ENCODE assay signal across 8 cellular contexts in the genomic region with DNA sequence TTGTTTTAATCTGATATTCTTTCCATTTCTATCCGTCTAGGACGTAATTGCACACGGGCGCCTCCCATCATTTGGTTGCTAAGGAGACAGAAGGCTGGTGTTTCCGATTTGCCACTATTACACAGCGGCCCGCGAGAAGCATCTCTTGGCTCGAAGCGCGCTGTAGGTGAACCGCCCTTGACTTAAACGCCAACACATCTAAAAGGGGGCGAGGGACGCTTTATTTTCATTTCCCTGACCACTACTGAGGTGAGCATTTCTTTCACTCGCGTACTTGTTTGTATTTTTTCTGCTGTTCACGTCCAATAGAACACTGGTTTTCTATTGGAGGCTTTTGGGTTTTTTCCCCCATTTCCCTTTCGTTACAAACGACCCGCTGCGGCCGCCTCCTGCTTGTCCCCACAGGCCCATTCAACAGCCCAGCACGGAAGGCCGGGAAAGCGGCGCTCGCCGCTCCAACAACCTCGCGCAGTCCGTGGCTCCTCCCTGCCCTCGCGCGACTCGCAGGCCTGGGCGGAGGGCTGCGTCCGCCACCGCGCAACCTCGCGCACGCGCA. TPM values are rescaled to one million over a fixed set of nuclear protein-coding genes. Genes with fewer than 3 reads are reported as not detected.
DNase-seq lines count a peak whose midpoint lies in the region; ATAC-seq, FAIRE-seq and TF ChIP-seq lines count a peak whose summit lies in the region.

No MANE protein-coding gene starts in this region.

- H3K18ac ChIP-seq in IMR-90 (ENCODE audit: low read depth, low read length): peak overlapping the region; percentile 62; the same call in 1 of the 2 replicates

- H3K4ac ChIP-seq in IMR-90 (ENCODE audit: low read depth, low read length): peak overlapping the region; percentile 70

- H3K4me1 ChIP-seq in IMR-90 (ENCODE audit: control insufficient read depth, insufficient read depth, low read length) (peaks cover 14% of the 10 kb centered on the region), transverse colon (peaks cover 23 to 36% (median 28%) of the 10 kb centered on the region in 4 donors)

- H2AFZ ChIP-seq in IMR-90 (replicated peaks; ENCODE audit: low read length, poor library complexity): peak overlapping the region; percentile 90

- H3K36me3 ChIP-seq in IMR-90 (ENCODE audit: control insufficient read depth, insufficient read depth, low read length): no peaks in the 10 kb centered on the region
- H3K36me3 ChIP-seq in transverse colon: no peaks in the 10 kb centered on the region

- intact Hi-C loops in IMR-90 (cut with micrococcal nuclease): loop anchor here (2.0 to 10.0 kb wide), 2 partner anchors 26 to 220 kb away; no protein-coding TSS in a partner anchor
- intact Hi-C loops in transverse colon (cut with DNase I; ENCODE audit: low total_unique reads): no loop called here

- H2BK120ac ChIP-seq in IMR-90 (ENCODE audit: low read depth, low read length): 0 out of 2 replicates have a peak overlapping the region, but pooled peaks have one; percentile 21

- H2AK9ac ChIP-seq in IMR-90 (replicated peaks; ENCODE audit: low read depth, low read length, poor library complexity): peak overlapping the region; percentile 51

- H4K91ac ChIP-seq in IMR-90 (ENCODE audit: insufficient read depth, low read depth, low read length): peak overlapping the region; percentile 26; the same call in 1 of the 2 replicates

- TF ChIP-seq CTCF in IMR-90 (conservative IDR thresholded peaks at IDR 0.05; ENCODE audit: low read depth, low read length) (no peak), omental fat pad (IDR thresholded peaks at IDR 0.05) (no peak), transverse colon (IDR thresholded peaks at IDR 0.05) (no peak)

- ATAC-seq in GM21526 (IDR thresholded peaks at IDR 0.05; ENCODE audit: low FRiP score, unreplicated experiment) (peak; percentile 48), IMR-90 (ENCODE audit: low read depth) (peak; percentile 83), omental fat pad (ENCODE audit: low FRiP score) (peak; percentile 87)

- TF ChIP-seq POLR2A in IMR-90 (IDR thresholded peaks at IDR 0.05; ENCODE audit: low read depth, low read length): peak; percentile 93
- TF ChIP-seq POLR2A in transverse colon (IDR thresholded peaks at IDR 0.05): no peak

- dilution Hi-C loops in IMR-90 (cut with HindIII; ENCODE audit: low sequenced_read_pairs, unreplicated experiment): no loop called here

- DNase-seq in DMS79 treated with DMSO at 0.1 percent for 48 hours (lab: John Stamatoyannopoulos, UW) (peak; percentile 48), IMR-90 (peak; percentile 70), RPMI8226 (peak; percentile 80), frontal cortex (ENCODE audit: low spot score in 2 of 2) (peak; percentile 67 to 79), omental fat pad (ENCODE audit: low spot score) (no peak), transverse colon (peak; percentile 56)
- DNase-seq in activated gamma-delta T cell treated with anti-CD3 and anti-CD28 coated beads, Interleukin-2, amount 50 U/mL, for 16 hours (ENCODE audit: low read depth): peak; percentile 26

- H3K9me3 ChIP-seq in IMR-90 (ENCODE audit: control insufficient read depth, insufficient read depth, low read length) (no peaks in the 10 kb centered on the region), transverse colon (no peaks in the 10 kb centered on the region)

- no TSS peak for BruUV-seq in IMR-90 (replicated peaks; lab: Mats Ljungman, UMichigan)

- 0% methylated on average over 10 of the region's 45 CpGs; no CpG with 5 or more reads in 1 of the 2 experiments for WGBS in IMR-90 (ENCODE audit: extremely low coverage in 2 of 2, insufficient read length in 1 of 2), 2 experiments
- 0 to 2% methylated on average over 14 to 45 of the region's 45 CpGs for WGBS in transverse colon (ENCODE audit: low coverage in 1 of 2), 2 donors

- FAIRE-seq in frontal cortex (lab: Jason Lieb, UNC): no peak

- CTCF ChIA-PET in IMR-90 (lab: Yijun Ruan, JAX): interaction anchor here (1.3 kb wide), 1 partner anchor 26 kb away, joined by 5 read pairs; no protein-coding TSS in a partner anchor

- H3K4me3 ChIP-seq in IMR-90 (ENCODE audit: insufficient read depth, low read depth, low read length) (peak overlapping the region; percentile 70), transverse colon (peak overlapping the region; percentile 33 to 96 (median 49))

- TF ChIP-seq RAD21 in IMR-90 (IDR thresholded peaks at IDR 0.05; ENCODE audit: low read length): no peak

- H3K9ac ChIP-seq in IMR-90 (ENCODE audit: low read depth, low read length): peak overlapping the region; percentile 84

- peaks cover 13% of the 10 kb centered on the region for H3K9me1 ChIP-seq in IMR-90 (ENCODE audit: insufficient read depth, low read length)

- H2BK15ac ChIP-seq in IMR-90 (ENCODE audit: low read depth, low read length): no peak overlapping the region

- no peak overlapping the region for H2BK20ac ChIP-seq in IMR-90 (ENCODE audit: low read depth, low read length)

- POLR2A ChIA-PET in IMR-90 (lab: Charles Lee; ENCODE audit: unreplicated experiment): interaction anchor here (0.6 to 1.2 kb wide), 3 partner anchors 59 to 1873 kb away, joined by 3 to 7 read pairs (median 3); a partner anchor contains a TSS

- in situ Hi-C loops in IMR-90 (cut with MboI; ENCODE audit: low sequenced_read_pairs): no loop called here
- in situ Hi-C loops in transverse colon (cut with MboI; ENCODE audit: low pct_ligation_motif_present in 1 of 4, low pct_unique_long_range_greater_than_20kb in 1 of 4, low sequenced_read_pairs in 3 of 4): no loop called here

- H3K79me1 ChIP-seq in IMR-90 (ENCODE audit: low read depth in 1 of 2, low read length in 2 of 2): peaks cover 2 to 29% of the 10 kb centered on the region in 2 experiments; a peak in 3 of 4 replicates

- H2AK5ac ChIP-seq in IMR-90 (ENCODE audit: low read depth, low read length): 0 out of 2 replicates have a peak overlapping the region, but pooled peaks have one; percentile 12

- H3K27ac ChIP-seq in IMR-90 (ENCODE audit: insufficient read depth, low read length) (peak overlapping the region; percentile 86), transverse colon (peak overlapping the region; percentile 89 to 100 (median 94))

- H3K56ac ChIP-seq in IMR-90 (ENCODE audit: extremely low read depth, insufficient read depth, low read length): peak overlapping the region; percentile 85

- H2BK5ac ChIP-seq in IMR-90 (ENCODE audit: low read depth, low read length, poor library complexity, severe bottlenecking): peak overlapping the region; percentile 77

- H3K4me2 ChIP-seq in IMR-90 (ENCODE audit: low read depth, low read length): peak overlapping the region; percentile 95

- no peak for TF ChIP-seq EP300 in transverse colon (IDR thresholded peaks at IDR 0.05; ENCODE audit: low read depth)

- H3K23ac ChIP-seq in IMR-90 (ENCODE audit: low read depth, low read length): peak overlapping the region; percentile 55

- no peaks in the 10 kb centered on the region for H3K27me3 ChIP-seq in IMR-90 (ENCODE audit: control insufficient read depth, insufficient read depth, low read length)
- no peaks in the 10 kb centered on the region for H3K27me3 ChIP-seq in transverse colon

- H3K14ac ChIP-seq in IMR-90 (replicated peaks; ENCODE audit: low read depth, low read length): peak overlapping the region; percentile 83

- peaks cover 28% of the 10 kb centered on the region for H4K20me1 ChIP-seq in IMR-90 (ENCODE audit: insufficient read depth, low read length)

- H4K8ac ChIP-seq in IMR-90 (ENCODE audit: low read depth in 2 of 2, low read length in 2 of 2): peak overlapping the region; percentile 82 to 96

- H4K5ac ChIP-seq in IMR-90 (ENCODE audit: low read depth, low read length): peak overlapping the region; percentile 84

TF ChIP-seq in IMR-90, 13 proteins besides CTCF, POLR2A, EP300 and RAD21:
- no peak for TF ChIP-seq RCOR1 (IDR thresholded peaks at IDR 0.05; ENCODE audit: insufficient replicate concordance, low read length)
- no peak for TF ChIP-seq NFE2L2 (IDR thresholded peaks at IDR 0.05; ENCODE audit: low read depth, low read length)
- TF ChIP-seq MAFK (IDR thresholded peaks at IDR 0.05; ENCODE audit: low read depth, low read length): no peak
- no peak for TF ChIP-seq RFX5 (IDR thresholded peaks at IDR 0.05; ENCODE audit: low read depth, low read length)
- 0 out of 2 replicates have a peak, but pooled peaks have one; percentile 4 for TF ChIP-seq CEBPB (IDR thresholded peaks at IDR 0.05; ENCODE audit: low read depth, low read length)
- TF ChIP-seq, protein P1, sequence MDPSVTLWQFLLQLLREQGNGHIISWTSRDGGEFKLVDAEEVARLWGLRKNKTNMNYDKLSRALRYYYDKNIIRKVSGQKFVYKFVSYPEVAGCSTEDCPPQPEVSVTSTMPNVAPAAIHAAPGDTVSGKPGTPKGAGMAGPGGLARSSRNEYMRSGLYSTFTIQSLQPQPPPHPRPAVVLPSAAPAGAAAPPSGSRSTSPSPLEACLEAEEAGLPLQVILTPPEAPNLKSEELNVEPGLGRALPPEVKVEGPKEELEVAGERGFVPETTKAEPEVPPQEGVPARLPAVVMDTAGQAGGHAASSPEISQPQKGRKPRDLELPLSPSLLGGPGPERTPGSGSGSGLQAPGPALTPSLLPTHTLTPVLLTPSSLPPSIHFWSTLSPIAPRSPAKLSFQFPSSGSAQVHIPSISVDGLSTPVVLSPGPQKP (IDR thresholded peaks at IDR 0.05; ENCODE audit: borderline replicate concordance, low read depth, low read length): no peak
- TF ChIP-seq BHLHE40 (IDR thresholded peaks at IDR 0.05; ENCODE audit: low read depth, low read length): no peak
- no peak for TF ChIP-seq MAZ (IDR thresholded peaks at IDR 0.05; ENCODE audit: borderline replicate concordance, low read depth, low read length)

RNA-seq across cellular contexts. Expression of a gene that starts 0.5 kb away (rescaled TPM):
- total RNA-seq in IMR-90 (2012; rRNA removed) (37.2 and 47.1 TPM in 2 replicates), frontal cortex (50.1 TPM), omental fat pad (10 to 100 TPM; 31.6 to 66.4 (median 46.1) TPM), transverse colon (100 to 1,000 TPM in 1 of 4 donors, 10 to 100 TPM in 3; 58.3 to 105 (median 65.8) TPM)
- 42.6 and 43.7 TPM in 2 replicates for polyA plus RNA-seq in IMR-90 (2012; rRNA removed)
- polyA plus RNA-seq in IMR-90 (2012; cell fraction: cytosol; rRNA removed): 45.5 and 55.1 TPM in 2 replicates
- polyA plus RNA-seq in IMR-90 (2012; cell fraction: nucleus; rRNA removed; ENCODE audit: low replicate concordance): 42.3 and 49.2 TPM in 2 replicates

RNA-seq across cellular contexts. Expression of a gene that starts 14.0 kb away (rescaled TPM):
- total RNA-seq in IMR-90 (2012; rRNA removed): under 0.01 TPM in 2 replicates
- polyA plus RNA-seq in IMR-90 (2012; rRNA removed): 0.07 TPM in 2 replicates
- polyA plus RNA-seq in IMR-90 (2012; cell fraction: cytosol; rRNA removed): 0.02 and 0.03 TPM in 2 replicates
- 0.05 and 0.42 TPM in 2 replicates for polyA plus RNA-seq in IMR-90 (2012; cell fraction: nucleus; rRNA removed; ENCODE audit: low replicate concordance)
- 0.41 TPM for total RNA-seq in frontal cortex
- total RNA-seq in omental fat pad: under 1 TPM; 0.28 to 0.79 (median 0.46) TPM
- under 1 TPM; 0.41 to 0.79 (median 0.67) TPM for total RNA-seq in transverse colon
